1 cellular context compared by ENCODE assay signal in the genomic region with DNA sequence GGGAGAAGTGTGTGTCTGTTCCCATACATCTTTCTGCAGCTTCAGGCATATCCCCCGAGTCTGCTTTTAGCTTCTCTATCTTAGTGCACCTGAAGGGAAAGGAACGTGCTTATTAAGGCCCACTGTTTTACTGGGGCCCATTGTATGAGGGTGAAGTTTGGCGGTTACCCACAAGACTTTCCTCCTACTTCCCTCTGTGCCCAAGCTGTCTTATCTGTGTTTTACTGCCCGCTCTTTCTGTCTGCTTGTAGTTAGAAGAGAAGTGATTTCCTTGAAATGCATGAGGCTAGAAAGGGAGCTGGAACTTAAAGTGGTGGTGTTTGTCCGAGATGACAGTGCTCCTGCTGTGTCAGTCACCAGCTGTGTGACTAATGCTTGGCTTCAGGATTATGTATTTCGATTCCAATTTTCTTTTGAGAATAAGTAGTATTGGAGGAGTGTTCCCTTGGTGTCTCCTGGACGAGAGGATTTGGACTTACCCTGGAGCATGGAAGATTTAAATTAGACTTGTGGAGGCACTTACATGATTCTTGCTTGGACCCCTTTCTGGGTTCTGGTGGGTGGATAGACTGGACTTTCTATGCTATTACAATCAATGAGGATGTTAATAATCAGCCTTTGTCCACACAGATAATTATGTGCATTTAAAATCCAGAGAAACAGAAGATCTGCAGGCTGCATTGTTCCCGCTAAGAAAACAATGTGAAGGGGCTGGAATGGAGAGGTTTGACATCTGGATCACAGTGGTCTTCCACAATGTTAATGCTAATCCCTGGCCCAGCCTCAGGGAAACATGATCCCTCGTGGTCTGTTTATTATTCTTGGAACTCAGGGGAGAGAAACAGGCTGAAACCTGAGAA.
A peak's percentile ranks its signal among the peaks of the same experiment; 100 is the strongest.
TF ChIP-seq lines count a peak whose summit lies in the region.

No MANE protein-coding gene starts in this region.

TF ChIP-seq in HEK293, 187 proteins besides CTCF, POLR2A, EP300 and RAD21 (continued from another document):
- TF ChIP-seq, protein P1, sequence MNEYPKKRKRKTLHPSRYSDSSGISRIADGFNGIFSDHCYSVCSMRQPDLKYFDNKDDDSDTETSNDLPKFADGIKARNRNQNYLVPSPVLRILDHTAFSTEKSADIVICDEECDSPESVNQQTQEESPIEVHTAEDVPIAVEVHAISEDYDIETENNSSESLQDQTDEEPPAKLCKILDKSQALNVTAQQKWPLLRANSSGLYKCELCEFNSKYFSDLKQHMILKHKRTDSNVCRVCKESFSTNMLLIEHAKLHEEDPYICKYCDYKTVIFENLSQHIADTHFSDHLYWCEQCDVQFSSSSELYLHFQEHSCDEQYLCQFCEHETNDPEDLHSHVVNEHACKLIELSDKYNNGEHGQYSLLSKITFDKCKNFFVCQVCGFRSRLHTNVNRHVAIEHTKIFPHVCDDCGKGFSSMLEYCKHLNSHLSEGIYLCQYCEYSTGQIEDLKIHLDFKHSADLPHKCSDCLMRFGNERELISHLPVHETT (tag by site-specific recombination; IDR thresholded peaks at IDR 0.05): no peak
- TF ChIP-seq ZNF302 (tag by site-specific recombination; IDR thresholded peaks at IDR 0.05; ENCODE audit: low read depth) (no peak), ZNF24 (tag by site-specific recombination; IDR thresholded peaks at IDR 0.05) (no peak), WT1 (tag by site-specific recombination; IDR thresholded peaks at IDR 0.05) (peak; percentile 61; the same call in 1 of the 2 replicates), ZNF274 (IDR thresholded peaks at IDR 0.05; ENCODE audit: low read length) (no peak), ZNF274 (tag by site-specific recombination; IDR thresholded peaks at IDR 0.05; ENCODE audit: borderline replicate concordance) (no peak), ZNF623 (tag by site-specific recombination; IDR thresholded peaks at IDR 0.05) (no peak), ZNF561 (tag by site-specific recombination; IDR thresholded peaks at IDR 0.05; ENCODE audit: borderline replicate concordance) (peak; percentile 78; the same call in 1 of the 2 replicates), ZNF169 (tag by site-specific recombination; IDR thresholded peaks at IDR 0.05) (no peak), ZNF16 (tag by site-specific recombination; IDR thresholded peaks at IDR 0.05; ENCODE audit: low read depth) (no peak), ZBTB44 (tag by site-specific recombination; IDR thresholded peaks at IDR 0.05) (peak; percentile 42; the same call in 1 of the 2 replicates), ZBTB26 (tag by site-specific recombination; optimal IDR thresholded peaks at IDR 0.05) (no peak), ZNF777 (tag by site-specific recombination; IDR thresholded peaks at IDR 0.05; ENCODE audit: borderline replicate concordance) (no peak), ZNF707 (tag by site-specific recombination; IDR thresholded peaks at IDR 0.05) (no peak)
TF ChIP-seq in HEK293: peak in this region for 21.
